In the genomic region with DNA sequence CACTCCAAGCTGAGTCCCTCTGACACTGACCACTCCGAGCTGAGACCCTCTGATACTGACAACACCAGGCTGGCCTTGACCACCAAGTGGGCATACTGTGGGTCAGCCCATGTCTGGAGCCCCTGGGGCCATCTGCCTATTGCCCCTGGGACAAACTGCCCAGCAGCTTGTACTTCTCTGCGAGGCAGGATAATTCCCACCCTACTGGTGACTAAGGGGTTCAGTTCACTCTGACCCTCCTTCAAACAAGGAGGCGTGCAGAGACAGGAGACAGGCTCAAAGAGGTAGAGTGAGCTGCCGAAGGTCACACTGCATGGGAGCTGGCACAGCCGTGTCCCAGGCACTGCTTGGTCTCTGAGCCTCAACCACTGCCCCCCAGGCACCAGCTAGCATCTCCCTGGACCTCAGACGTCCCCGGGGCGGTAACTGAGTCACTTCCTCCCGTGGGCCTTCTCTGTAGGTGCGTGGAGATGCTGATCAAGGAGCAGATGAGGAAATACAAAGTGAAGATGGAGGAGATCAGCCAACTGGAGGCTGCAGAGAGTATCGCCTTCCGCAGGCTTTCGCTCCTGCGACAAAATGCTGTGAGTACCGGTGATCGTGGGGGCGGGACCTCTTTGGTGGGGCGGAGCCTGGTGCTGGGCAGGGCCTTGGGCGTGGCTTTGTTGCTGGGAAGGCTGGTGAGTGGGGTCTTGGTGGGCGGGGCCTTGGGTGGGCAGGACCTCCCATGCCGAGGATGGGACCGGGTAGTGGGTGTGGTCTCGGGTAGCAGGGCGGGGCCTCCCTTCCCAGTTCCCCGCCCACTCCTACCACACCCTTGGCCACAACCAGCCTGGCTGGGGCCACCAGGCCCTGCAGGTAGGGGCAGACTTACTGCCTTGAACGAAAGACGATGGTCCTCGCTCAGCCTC, we compare ENCODE assay signal across 1 cellular context.
TF ChIP-seq lines count a peak whose summit lies in the region.

No MANE protein-coding gene starts in this region.

TF ChIP-seq in A549, 52 proteins besides CTCF, POLR2A, EP300 and RAD21 (continued from another document):
- TF ChIP-seq REST (IDR thresholded peaks at IDR 0.05) = no peak
TF ChIP-seq in A549: peak in this region for 0.
